ENCODE assay signal across 2 cellular contexts in genomic region chr18:9878783-9879242, GRCh38.
TF ChIP-seq lines count a peak whose summit lies in the region.

No MANE protein-coding gene starts in this region.

TF ChIP-seq in HCT116, 20 proteins besides CTCF, POLR2A, EP300 and RAD21:
- TF ChIP-seq CEBPB (IDR thresholded peaks at IDR 0.05; ENCODE audit: low read depth) (no peak), SRF (IDR thresholded peaks at IDR 0.05; ENCODE audit: low read depth) (no peak), ZBTB33 (IDR thresholded peaks at IDR 0.05; ENCODE audit: extremely low read depth, insufficient replicate concordance, low read length) (no peak)
- TF ChIP-seq, protein P1, sequence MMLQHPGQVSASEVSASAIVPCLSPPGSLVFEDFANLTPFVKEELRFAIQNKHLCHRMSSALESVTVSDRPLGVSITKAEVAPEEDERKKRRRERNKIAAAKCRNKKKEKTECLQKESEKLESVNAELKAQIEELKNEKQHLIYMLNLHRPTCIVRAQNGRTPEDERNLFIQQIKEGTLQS (IDR thresholded peaks at IDR 0.05), result no peak

TF ChIP-seq in GM12878, 131 proteins besides CTCF, POLR2A, EP300 and RAD21:
- TF ChIP-seq ASH2L (IDR thresholded peaks at IDR 0.05; ENCODE audit: borderline replicate concordance, low read depth) (no peak), POLR2AphosphoS2 (IDR thresholded peaks at IDR 0.05; ENCODE audit: low read depth, low read length) (no peak)
- TF ChIP-seq, protein P2, sequence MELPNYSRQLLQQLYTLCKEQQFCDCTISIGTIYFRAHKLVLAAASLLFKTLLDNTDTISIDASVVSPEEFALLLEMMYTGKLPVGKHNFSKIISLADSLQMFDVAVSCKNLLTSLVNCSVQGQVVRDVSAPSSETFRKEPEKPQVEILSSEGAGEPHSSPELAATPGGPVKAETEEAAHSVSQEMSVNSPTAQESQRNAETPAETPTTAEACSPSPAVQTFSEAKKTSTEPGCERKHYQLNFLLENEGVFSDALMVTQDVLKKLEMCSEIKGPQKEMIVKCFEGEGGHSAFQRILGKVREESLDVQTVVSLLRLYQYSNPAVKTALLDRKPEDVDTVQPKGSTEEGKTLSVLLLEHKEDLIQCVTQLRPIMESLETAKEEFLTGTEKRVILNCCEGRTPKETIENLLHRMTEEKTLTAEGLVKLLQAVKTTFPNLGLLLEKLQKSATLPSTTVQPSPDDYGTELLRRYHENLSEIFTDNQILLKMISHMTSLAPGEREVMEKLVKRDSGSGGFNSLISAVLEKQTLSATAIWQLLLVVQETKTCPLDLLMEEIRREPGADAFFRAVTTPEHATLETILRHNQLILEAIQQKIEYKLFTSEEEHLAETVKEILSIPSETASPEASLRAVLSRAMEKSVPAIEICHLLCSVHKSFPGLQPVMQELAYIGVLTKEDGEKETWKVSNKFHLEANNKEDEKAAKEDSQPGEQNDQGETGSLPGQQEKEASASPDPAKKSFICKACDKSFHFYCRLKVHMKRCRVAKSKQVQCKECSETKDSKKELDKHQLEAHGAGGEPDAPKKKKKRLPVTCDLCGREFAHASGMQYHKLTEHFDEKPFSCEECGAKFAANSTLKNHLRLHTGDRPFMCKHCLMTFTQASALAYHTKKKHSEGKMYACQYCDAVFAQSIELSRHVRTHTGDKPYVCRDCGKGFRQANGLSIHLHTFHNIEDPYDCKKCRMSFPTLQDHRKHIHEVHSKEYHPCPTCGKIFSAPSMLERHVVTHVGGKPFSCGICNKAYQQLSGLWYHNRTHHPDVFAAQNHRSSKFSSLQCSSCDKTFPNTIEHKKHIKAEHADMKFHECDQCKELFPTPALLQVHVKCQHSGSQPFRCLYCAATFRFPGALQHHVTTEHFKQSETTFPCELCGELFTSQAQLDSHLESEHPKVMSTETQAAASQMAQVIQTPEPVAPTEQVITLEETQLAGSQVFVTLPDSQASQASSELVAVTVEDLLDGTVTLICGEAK (IDR thresholded peaks at IDR 0.05; ENCODE audit: borderline replicate concordance), result peak; percentile 67
